1 cellular context compared by ENCODE assay signal in genomic region chr17:42579794-42580551, GRCh38.
TF ChIP-seq lines count a peak whose summit lies in the region.

No MANE protein-coding gene starts in this region.

TF ChIP-seq in K562, 482 proteins besides CTCF, POLR2A, EP300 and RAD21:
- no peak for TF ChIP-seq PBX2 (CRISPR knock-in tag; IDR thresholded peaks at IDR 0.05; ENCODE audit: low read depth)
- TF ChIP-seq PBX2 (tag; conservative IDR thresholded peaks at IDR 0.05; ENCODE audit: low read depth), result peak; percentile 72
- peak; percentile 51 for TF ChIP-seq MEIS2 (IDR thresholded peaks at IDR 0.05; ENCODE audit: partially characterized antibody)
- TF ChIP-seq MCM7 (IDR thresholded peaks at IDR 0.05), result no peak
- peak; percentile 55 for TF ChIP-seq PKNOX1 (IDR thresholded peaks at IDR 0.05)
